21 cellular contexts compared by ENCODE assay signal in the genomic region with DNA sequence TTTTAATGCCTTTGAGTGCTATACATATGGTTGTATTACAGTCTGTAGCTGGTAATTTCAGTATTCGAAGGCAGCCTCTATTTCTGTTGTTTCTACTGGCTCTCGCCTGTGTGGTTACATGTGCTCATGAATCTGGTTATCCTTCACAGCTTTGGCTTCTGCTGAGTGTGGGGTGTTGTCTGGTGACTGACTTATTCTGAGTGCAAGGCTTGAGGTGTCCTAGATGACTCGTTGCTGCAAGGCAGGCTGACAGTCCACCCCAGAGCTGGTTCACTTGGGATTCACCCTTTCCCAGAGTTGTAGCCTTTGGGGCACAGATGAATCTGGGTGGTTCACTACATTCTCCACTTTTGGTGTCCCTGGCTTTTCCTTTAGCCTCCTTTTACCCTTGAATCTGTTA. TPM values are rescaled to one million over a fixed set of nuclear protein-coding genes. Genes with fewer than 3 reads are reported as not detected.
DNase-seq lines count a peak whose midpoint lies in the region; ATAC-seq, FAIRE-seq and TF ChIP-seq lines count a peak whose summit lies in the region.
"Had no signal": no experiment of that assay in that cellular context is flagged by ENCODE, and none has a peak within 500 bp of the region (broad histone marks: within the 10 kb centered on the region; RNA-seq: fewer than 3 reads in every experiment).

No MANE protein-coding gene starts in this region.

- no peak overlapping the region for H3K9ac ChIP-seq in astrocyte (ENCODE audit: low read length)

- no peak overlapping the region for H3K27ac Mint-ChIP-seq in HFFc6
- peak overlapping the region; percentile 41 for H3K27ac Mint-ChIP-seq in astrocyte (ENCODE audit: unreplicated experiment)
- H3K27ac Mint-ChIP-seq: CD4-positive, CD25-positive, alpha-beta regulatory T cell; CD8-positive, alpha-beta memory T cell; GM23338 had no signal

- H3K27me3 Mint-ChIP-seq in HFFc6 (ENCODE audit: insufficient read depth) (peaks cover 38% of the 10 kb centered on the region), astrocyte (ENCODE audit: low read depth, unreplicated experiment) (peaks cover 16% of the 10 kb centered on the region)

- H3K4me1 ChIP-seq in astrocyte (ENCODE audit: insufficient read depth, low read length) (no peaks in the 10 kb centered on the region), aorta (ENCODE audit: control insufficient read depth in 1 of 2, insufficient read depth in 2 of 2, low read length in 2 of 2) (no peaks in the 10 kb centered on the region), pancreas (peaks cover 0 to 6% (median 0%) of the 10 kb centered on the region in 3 donors)
- H3K4me1 ChIP-seq: BE2C, Caco-2 had no signal

- no peaks in the 10 kb centered on the region for H3K79me2 ChIP-seq in astrocyte (ENCODE audit: insufficient read depth, low read length)

- H3K4me3 Mint-ChIP-seq in HFFc6 (no peak overlapping the region), astrocyte (ENCODE audit: unreplicated experiment) (no peak overlapping the region)
- H3K4me3 Mint-ChIP-seq: CD4-positive, CD25-positive, alpha-beta regulatory T cell; CD8-positive, alpha-beta memory T cell; GM23338 had no signal

- H2AFZ ChIP-seq in astrocyte (ENCODE audit: low read depth, low read length): no peak overlapping the region
- H2AFZ ChIP-seq: GM23338 had no signal

- DNase-seq in HFFc6: peak; percentile 4
- DNase-seq in astrocyte (ENCODE audit: low read depth): no peak
- peak; percentile 12 for DNase-seq in kidney tubule cell (ENCODE audit: low spot score)
- no peak for DNase-seq in aorta
- no peak for DNase-seq in pancreas
- DNase-seq: ACHN; BE2C; C1 segment of cervical spinal cord; Caco-2; CD4-positive, CD25-positive, alpha-beta regulatory T cell; CD8-positive, alpha-beta memory T cell; HCEC 1CT had no signal

- H3K36me3 Mint-ChIP-seq in HFFc6 (ENCODE audit: low read depth) (no peaks in the 10 kb centered on the region), astrocyte (ENCODE audit: low read depth, unreplicated experiment) (no peaks in the 10 kb centered on the region)
- H3K36me3 Mint-ChIP-seq: CD4-positive, CD25-positive, alpha-beta regulatory T cell; CD8-positive, alpha-beta memory T cell had no signal

- no peak overlapping the region for H3K4me2 ChIP-seq in astrocyte (ENCODE audit: low read length)
- H3K4me2 ChIP-seq: GM23338 had no signal

- H3K9me3 ChIP-seq in astrocyte (ENCODE audit: insufficient read depth, low read depth, low read length): no peaks in the 10 kb centered on the region
- no peaks in the 10 kb centered on the region for H3K9me3 ChIP-seq in aorta (ENCODE audit: control insufficient read depth, low read length)
- H3K9me3 ChIP-seq in pancreas: no peaks in the 10 kb centered on the region
- H3K9me3 ChIP-seq: BE2C, Caco-2 had no signal

- H3K27me3 ChIP-seq in astrocyte (ENCODE audit: insufficient read depth, low read length) (peaks cover 10% of the 10 kb centered on the region), aorta (ENCODE audit: control insufficient read depth in 1 of 2, insufficient read depth in 2 of 2, low read length in 1 of 2) (no peaks in the 10 kb centered on the region), pancreas (no peaks in the 10 kb centered on the region)
- H3K27me3 ChIP-seq: BE2C had no signal

- ATAC-seq in aorta (ENCODE audit: low FRiP score): peak; percentile 29
- no peak for ATAC-seq in HG02571 (IDR thresholded peaks at IDR 0.05; ENCODE audit: unreplicated experiment)
- no peak for ATAC-seq in GM18502 (IDR thresholded peaks at IDR 0.05; ENCODE audit: poor library complexity, unreplicated experiment)
- no peak for ATAC-seq in pancreas
- ATAC-seq: GM23338 had no signal

- H3K36me3 ChIP-seq in astrocyte (ENCODE audit: insufficient read depth, low read length) (no peaks in the 10 kb centered on the region), aorta (ENCODE audit: control insufficient read depth in 1 of 2, insufficient read depth in 2 of 2, low read length in 1 of 2) (peaks cover 0 to 1% of the 10 kb centered on the region in 2 donors), pancreas (no peaks in the 10 kb centered on the region)
- H3K36me3 ChIP-seq: BE2C had no signal

- H3K27ac ChIP-seq in astrocyte (ENCODE audit: low read depth, low read length) (no peak overlapping the region), aorta (ENCODE audit: low read depth in 1 of 2, low read length in 2 of 2) (no peak overlapping the region), pancreas (no peak overlapping the region)

- H3K4me1 Mint-ChIP-seq in HFFc6 (ENCODE audit: low read depth) (no peaks in the 10 kb centered on the region; the same call in 1 of the 2 replicates), astrocyte (ENCODE audit: low read depth, unreplicated experiment) (peaks cover 3% of the 10 kb centered on the region)
- H3K4me1 Mint-ChIP-seq: CD4-positive, CD25-positive, alpha-beta regulatory T cell; CD8-positive, alpha-beta memory T cell; GM23338 had no signal

- TF ChIP-seq CTCF in HFFc6 (IDR thresholded peaks at IDR 0.05): no peak
- no peak for TF ChIP-seq CTCF in astrocyte (IDR thresholded peaks at IDR 0.05; ENCODE audit: insufficient read depth, low read depth, low read length)
- TF ChIP-seq CTCF in pancreas (IDR thresholded peaks at IDR 0.05): no peak

- H3K9me3 Mint-ChIP-seq in HFFc6: no peaks in the 10 kb centered on the region
- peaks cover 6% of the 10 kb centered on the region for H3K9me3 Mint-ChIP-seq in astrocyte (ENCODE audit: unreplicated experiment)
- H3K9me3 Mint-ChIP-seq: GM23338 had no signal

- intact Hi-C loops in aorta (cut with DNase I) (no loop called here), pancreas (cut with DNase I) (no loop called here)

- H4K20me1 ChIP-seq in astrocyte (ENCODE audit: insufficient read depth, low read length): no peaks in the 10 kb centered on the region

- WGBS in aorta, 2 donors: 67 to 68% methylated on average over 3 of the region's 3 CpGs
- 56 to 68% methylated on average over 3 of the region's 3 CpGs for WGBS in pancreas, 2 donors

- FAIRE-seq in astrocyte (lab: Jason Lieb, UNC) (no peak), pancreas (lab: Jason Lieb, UNC) (no peak)
- FAIRE-seq: A204.1, D721Med, G401.6, GM12891, GM18507, H54 had no signal

- no peak overlapping the region for H3K4me3 ChIP-seq in astrocyte (ENCODE audit: insufficient read depth, low read depth, low read length)
- H3K4me3 ChIP-seq in aorta (ENCODE audit: low read length in 2 of 2): no peak overlapping the region
- H3K4me3 ChIP-seq in pancreas: no peak overlapping the region
- H3K4me3 ChIP-seq: GM23338 had no signal

RNA-seq across cellular contexts. Expression of a gene that starts 41.4 kb away (rescaled TPM):
- total RNA-seq in HFFc6 (2021; fragmentation: NEBNext Ultra II Directional; extraction: Animal tissue kit (Norgen Biotek cat#: 25700)): under 1 TPM in 1 of 6 experiments, not detected in 5; 0.14 TPM
- total RNA-seq in astrocyte (0.18 and 0.22 TPM in 2 replicates), aorta (10 to 100 TPM; 25.5 to 42.6 TPM), pancreas (1 to 10 TPM; 5.0 to 7.7 (median 6.9) TPM)
- polyA plus RNA-seq in aorta (10 to 100 TPM; 16.3 to 18.8 TPM), pancreas (10 to 100 TPM in 1 of 2 donors, 1 to 10 TPM in 1; 2.9 to 11.9 TPM)
- total RNA-seq: CD4-positive, CD25-positive, alpha-beta regulatory T cell; CD8-positive, alpha-beta memory T cell had no signal

Comparison
In these comparisons a context has a peak if more than half of its experiments do, and no peak if none do; other contexts are left out.
1. DNase-seq: peak in HFFc6 (single experiment) and kidney tubule cell (single experiment); none in astrocyte (single experiment), aorta (0 of 2) and pancreas (0 of 6).